25 cellular contexts compared by ENCODE assay signal in genomic region chr2:172772637-172773036, GRCh38. TPM values are rescaled to one million over a fixed set of nuclear protein-coding genes. Genes with fewer than 3 reads are reported as not detected.
A peak's percentile ranks its signal among the peaks of the same experiment; 100 is the strongest.
DNase-seq lines count a peak whose midpoint lies in the region; ATAC-seq and TF ChIP-seq lines count a peak whose summit lies in the region.
"Had no signal": no experiment of that assay in that cellular context is flagged by ENCODE, and none has a peak within 500 bp of the region (broad histone marks: within the 10 kb centered on the region; RNA-seq: fewer than 3 reads in every experiment).

No MANE protein-coding gene starts in this region.

- BruUV-seq in Calu3 (replicated peaks; lab: Mats Ljungman, UMichigan) (no TSS peak), Panc1 (replicated peaks; lab: Mats Ljungman, UMichigan) (no TSS peak)

- no peaks in the 10 kb centered on the region for H3K36me3 Mint-ChIP-seq in Calu3 (ENCODE audit: insufficient read depth, unreplicated experiment)
- H3K36me3 Mint-ChIP-seq: activated CD8-positive, alpha-beta memory T cell treated with anti-CD3 and anti-CD28 coated beads, Interleukin-2, amount 10 ng/mL, durations not matched to agents 7 days and 5 days; activated naive CD8-positive, alpha-beta T cell; CD4-positive, alpha-beta memory T cell; stimulated activated memory B cell treated with anti-CD40 and anti-IgM and Interleukin-4, amounts not matched to agents 10 μg/mL and 1 μg/mL and 100 μg/mL, for 72 hours had no signal

- H3K36me3 ChIP-seq in Panc1 (ENCODE audit: control insufficient read depth, insufficient read depth, low read length) (no peaks in the 10 kb centered on the region), mucosa of descending colon (ENCODE audit: low read depth) (no peaks in the 10 kb centered on the region)
- H3K36me3 ChIP-seq: colonic mucosa, gastroesophageal sphincter, thoracic aorta, vagina had no signal

- POLR2A ChIA-PET in Panc1 (lab: Charles Lee): no interaction called here

- ATAC-seq in Panc1: no peak
- peak; percentile 42 for ATAC-seq in mucosa of descending colon
- no peak for ATAC-seq in HG03139 (IDR thresholded peaks at IDR 0.05; ENCODE audit: unreplicated experiment)
- ATAC-seq in GM21737 (IDR thresholded peaks at IDR 0.05; ENCODE audit: unreplicated experiment): no peak
- ATAC-seq: activated CD8-positive, alpha-beta memory T cell treated with anti-CD3 and anti-CD28 coated beads, Interleukin-2, amount 10 ng/mL, durations not matched to agents 7 days and 5 days; body of pancreas; gastroesophageal sphincter; GM12878; GM23338; stimulated activated memory B cell treated with anti-CD40 and anti-IgM and Interleukin-4, amounts not matched to agents 10 μg/mL and 1 μg/mL and 100 μg/mL, for 72 hours had no signal

- H3K27ac ChIP-seq in Panc1 (ENCODE audit: low read length): no peak overlapping the region
- H3K27ac ChIP-seq: body of pancreas, colonic mucosa, gastroesophageal sphincter, thoracic aorta, vagina had no signal

- no peak for TF ChIP-seq CTCF in Calu3 (IDR thresholded peaks at IDR 0.05; ENCODE audit: unreplicated experiment)
- no peak for TF ChIP-seq CTCF in Panc1 (IDR thresholded peaks at IDR 0.05)
- no peak for TF ChIP-seq CTCF in epithelial cell of proximal tubule (conservative IDR thresholded peaks at IDR 0.05; ENCODE audit: low read depth, low read length)
- no peak for TF ChIP-seq CTCF in mucosa of descending colon (IDR thresholded peaks at IDR 0.05)

- intact Hi-C loops in Calu3 (cut with micrococcal nuclease; ENCODE audit: unreplicated experiment): no loop called here
- intact Hi-C loops in Panc1 (cut with micrococcal nuclease; ENCODE audit: unreplicated experiment): no loop called here
- intact Hi-C loops in mucosa of descending colon (cut with DNase I, micrococcal nuclease): no loop called here

- no peak overlapping the region for H3K4me3 Mint-ChIP-seq in Calu3 (ENCODE audit: low read depth, unreplicated experiment)
- H3K4me3 Mint-ChIP-seq: activated CD8-positive, alpha-beta memory T cell treated with anti-CD3 and anti-CD28 coated beads, Interleukin-2, amount 10 ng/mL, durations not matched to agents 7 days and 5 days; activated naive CD8-positive, alpha-beta T cell; activated T-helper 1 cell treated with anti-CD3 and anti-CD28 coated beads, Interleukin-12 subunit alpha, Interleukin-12 subunit beta, Interleukin-2, Interleukin-4 antibody, amounts not matched to agents 30 ng/mL and 10 ng/mL and 1 ng/mL, durations not matched to agents 14 hours and 24 hours and 36 hours; CD4-positive, alpha-beta memory T cell; GM23338; stimulated activated memory B cell treated with anti-CD40 and anti-IgM and Interleukin-4, amounts not matched to agents 10 μg/mL and 1 μg/mL and 100 μg/mL, for 72 hours; T-helper 1 cell treated with Interleukin-12 subunit alpha and Interleukin-12 subunit beta and Interleukin-4 antibody, amounts not matched to agents 30 μg/mL and 1 μg/mL, for 36 hours had no signal

- H3K4me1 ChIP-seq in Panc1 (ENCODE audit: control insufficient read depth, insufficient read depth, low read length): no peaks in the 10 kb centered on the region
- no peaks in the 10 kb centered on the region for H3K4me1 ChIP-seq in mucosa of descending colon (ENCODE audit: low read depth)
- H3K4me1 ChIP-seq: body of pancreas, colonic mucosa, gastroesophageal sphincter, vagina had no signal

- peaks cover 2% of the 10 kb centered on the region; the same call in 1 of the 2 replicates for H3K27me3 ChIP-seq in Panc1 (ENCODE audit: control insufficient read depth, insufficient read depth, low read length)
- H3K27me3 ChIP-seq: body of pancreas, colonic mucosa, gastroesophageal sphincter, vagina had no signal

- DNase-seq in Calu3 (peak; percentile 4), Panc1 (ENCODE audit: low read depth, low spot score) (peak; percentile 15), epithelial cell of proximal tubule (ENCODE audit: low read depth) (peak; percentile 10), mucosa of descending colon (no peak), NCI-H1092 treated with DMSO at 0.1 percent for 48 hours (lab: John Stamatoyannopoulos, UW) (no peak), SHP77 (lab: John Stamatoyannopoulos, UW) (no peak)
- DNase-seq: activated CD4-positive, alpha-beta T cell treated with anti-CD3 and anti-CD28 coated beads for 48 hours; activated CD8-positive, alpha-beta memory T cell treated with anti-CD3 and anti-CD28 coated beads, Interleukin-2, amount 10 ng/mL, durations not matched to agents 7 days and 5 days; body of pancreas; CD4-positive, alpha-beta memory T cell; colonic mucosa; NK-92 treated with Interleukin-12 subunit alpha and Interleukin-12 subunit beta, amount 100 ng/mL, for 24 hours; small intestine had no signal

- H3K9me3 ChIP-seq in Panc1 (ENCODE audit: control insufficient read depth, insufficient read depth, low read depth, low read length): no peaks in the 10 kb centered on the region
- H3K9me3 ChIP-seq in mucosa of descending colon: no peaks in the 10 kb centered on the region
- H3K9me3 ChIP-seq: body of pancreas, colonic mucosa, gastroesophageal sphincter, thoracic aorta, vagina had no signal

- no peaks in the 10 kb centered on the region for H3K4me1 Mint-ChIP-seq in Calu3 (ENCODE audit: low read depth, unreplicated experiment)
- H3K4me1 Mint-ChIP-seq: activated CD8-positive, alpha-beta memory T cell treated with anti-CD3 and anti-CD28 coated beads, Interleukin-2, amount 10 ng/mL, durations not matched to agents 7 days and 5 days; CD4-positive, alpha-beta memory T cell; GM23338; stimulated activated memory B cell treated with anti-CD40 and anti-IgM and Interleukin-4, amounts not matched to agents 10 μg/mL and 1 μg/mL and 100 μg/mL, for 72 hours had no signal

- no peaks in the 10 kb centered on the region for H3K9me3 Mint-ChIP-seq in Calu3 (ENCODE audit: low read depth, unreplicated experiment)
- H3K9me3 Mint-ChIP-seq: activated T-helper 1 cell treated with anti-CD3 and anti-CD28 coated beads, Interleukin-12 subunit alpha, Interleukin-12 subunit beta, Interleukin-2, Interleukin-4 antibody, amounts not matched to agents 30 ng/mL and 10 ng/mL and 1 ng/mL, durations not matched to agents 14 hours and 24 hours and 36 hours; GM23338; T-helper 1 cell treated with Interleukin-12 subunit alpha and Interleukin-12 subunit beta and Interleukin-4 antibody, amounts not matched to agents 30 μg/mL and 1 μg/mL, for 36 hours had no signal

- H3K27ac Mint-ChIP-seq in Calu3 (ENCODE audit: unreplicated experiment): no peak overlapping the region
- H3K27ac Mint-ChIP-seq: activated CD8-positive, alpha-beta memory T cell treated with anti-CD3 and anti-CD28 coated beads, Interleukin-2, amount 10 ng/mL, durations not matched to agents 7 days and 5 days; activated naive CD8-positive, alpha-beta T cell; activated T-helper 1 cell treated with anti-CD3 and anti-CD28 coated beads, Interleukin-12 subunit alpha, Interleukin-12 subunit beta, Interleukin-2, Interleukin-4 antibody, amounts not matched to agents 30 ng/mL and 10 ng/mL and 1 ng/mL, durations not matched to agents 14 hours and 24 hours and 36 hours; CD4-positive, alpha-beta memory T cell; GM23338; stimulated activated memory B cell treated with anti-CD40 and anti-IgM and Interleukin-4, amounts not matched to agents 10 μg/mL and 1 μg/mL and 100 μg/mL, for 72 hours; T-helper 1 cell treated with Interleukin-12 subunit alpha and Interleukin-12 subunit beta and Interleukin-4 antibody, amounts not matched to agents 30 μg/mL and 1 μg/mL, for 36 hours had no signal

- CTCF ChIA-PET in Calu3 (lab: Charles Lee): no interaction called here
- CTCF ChIA-PET in Panc1 (lab: Charles Lee): no interaction called here

- in situ Hi-C loops in Panc1 (cut with HindIII; ENCODE audit: low pct_unique_long_range_greater_than_20kb, low sequenced_read_pairs): no loop called here

- peaks cover 31% of the 10 kb centered on the region for H3K27me3 Mint-ChIP-seq in Calu3 (ENCODE audit: unreplicated experiment)
- H3K27me3 Mint-ChIP-seq: stimulated activated memory B cell treated with anti-CD40 and anti-IgM and Interleukin-4, amounts not matched to agents 10 μg/mL and 1 μg/mL and 100 μg/mL, for 72 hours had no signal

- H3K4me3 ChIP-seq in Panc1 (ENCODE audit: low read depth in 2 of 2, low read length in 2 of 2) (no peak overlapping the region), epithelial cell of proximal tubule (ENCODE audit: low read depth, low read length) (no peak overlapping the region), mucosa of descending colon (no peak overlapping the region)
- H3K4me3 ChIP-seq: body of pancreas, colonic mucosa, gastroesophageal sphincter, GM12878, GM23338, lung, thoracic aorta, vagina had no signal

RNA-seq across cellular contexts. Expression of gene RAPGEF4, which starts 37.0 kb away (rescaled TPM):
- 0.37 and 1.8 TPM in 2 replicates for total RNA-seq in Calu3 (2022)
- total RNA-seq in Panc1 (2021; ENCODE audit: unreplicated experiment): 0.62 TPM
- 0.55 TPM for polyA plus RNA-seq in Panc1 (2012; ENCODE audit: insufficient read length)
- total RNA-seq in epithelial cell of proximal tubule: 0.07 and 0.81 TPM in 2 replicates
- 1 to 10 TPM; 1.2 to 2.8 (median 2.2) TPM for total RNA-seq in mucosa of descending colon
- total RNA-seq: CD4-positive, alpha-beta memory T cell had no signal
- polyA plus RNA-seq: CD4-positive, alpha-beta memory T cell had no signal

Comparison
In these comparisons a context has a peak if more than half of its experiments do, and no peak if none do; other contexts are left out.
1. DNase-seq: peak in Calu3 (single experiment), Panc1 (single experiment) and epithelial cell of proximal tubule (single experiment); none in mucosa of descending colon (0 of 3), NCI-H1092 treated with DMSO at 0.1 percent for 48 hours (single experiment) and SHP77 (0 of 2).